In genomic region chr9:83304686-83305085, GRCh38 we compare ENCODE assay signal across 9 cellular contexts.
DNase-seq lines count a peak whose midpoint lies in the region; ATAC-seq and TF ChIP-seq lines count a peak whose summit lies in the region.
"Had no signal": no experiment of that assay in that cellular context is flagged by ENCODE, and none has a peak within 500 bp of the region (broad histone marks: within the 10 kb centered on the region; RNA-seq: fewer than 3 reads in every experiment).

No MANE protein-coding gene starts in this region.

- no peak overlapping the region for H3K27ac ChIP-seq in mammary epithelial cell (ENCODE audit: insufficient read depth, low read depth, low read length)
- peak overlapping the region; percentile 57 for H3K27ac ChIP-seq in cingulate gyrus (ENCODE audit: low read depth, low read length)
- H3K27ac ChIP-seq: 22Rv1 had no signal

- no peaks in the 10 kb centered on the region for H3K36me3 Mint-ChIP-seq in MCF 10A (ENCODE audit: insufficient read depth, unreplicated experiment)
- peaks cover 3% of the 10 kb centered on the region for H3K36me3 Mint-ChIP-seq in activated T-cell treated with anti-CD3 and anti-CD28 coated beads, Interleukin-2, amount 50 U/mL, for 4 hours (ENCODE audit: insufficient read depth)

- BruUV-seq in MCF 10A (replicated peaks; lab: Mats Ljungman, UMichigan): no TSS peak
- no TSS peak for BruUV-seq in mammary epithelial cell (replicated peaks; lab: Mats Ljungman, UMichigan)

- H4K20me1 ChIP-seq in mammary epithelial cell (ENCODE audit: insufficient read depth, low read length): no peaks in the 10 kb centered on the region

- no peak overlapping the region for H3K27ac Mint-ChIP-seq in MCF 10A (ENCODE audit: low read depth, unreplicated experiment)

- CTCF ChIA-PET in MCF 10A (lab: Yijun Ruan, JAX) (no interaction called here), mammary epithelial cell (lab: Charles Lee; ENCODE audit: low non-redundant PET) (no interaction called here)

- POLR2A ChIA-PET in MCF 10A (lab: Yijun Ruan, JAX): no interaction called here

- no peaks in the 10 kb centered on the region for H3K79me2 ChIP-seq in mammary epithelial cell (ENCODE audit: insufficient read depth, low read length)

- no peak overlapping the region for H2AFZ ChIP-seq in mammary epithelial cell (ENCODE audit: low read depth, low read length)

- no peak for ATAC-seq in GM21717 (IDR thresholded peaks at IDR 0.05; ENCODE audit: unreplicated experiment)
- no peak for ATAC-seq in activated T-cell treated with anti-CD3 and anti-CD28 coated beads, Interleukin-2, amount 50 U/mL, for 4 hours

- TF ChIP-seq CTCF in MCF 10A (IDR thresholded peaks at IDR 0.05; ENCODE audit: unreplicated experiment) (no peak), mammary epithelial cell (conservative IDR thresholded peaks at IDR 0.05 in 1 of 2, IDR thresholded peaks at IDR 0.05 in 1 of 2; ENCODE audit: extremely low read depth in 1 of 2, insufficient read depth in 1 of 2, low read depth in 1 of 2, low read length in 2 of 2) (no peak), GM13976 (IDR thresholded peaks at IDR 0.05; ENCODE audit: borderline replicate concordance, control extremely low read depth, extremely low read depth, insufficient read depth, missing control alignments) (no peak)

- H3K4me3 ChIP-seq in mammary epithelial cell (replicated peaks in 1 of 3; ENCODE audit: insufficient read depth in 1 of 3, low read depth in 2 of 3, low read length in 3 of 3): no peak overlapping the region

- H3K4me2 ChIP-seq in mammary epithelial cell (ENCODE audit: insufficient read depth, low read depth, low read length): no peak overlapping the region

- peaks cover 3% of the 10 kb centered on the region for H3K4me1 Mint-ChIP-seq in MCF 10A (ENCODE audit: insufficient read depth, unreplicated experiment)
- H3K4me1 Mint-ChIP-seq in activated T-cell treated with anti-CD3 and anti-CD28 coated beads, Interleukin-2, amount 50 U/mL, for 4 hours (ENCODE audit: low read depth): no peaks in the 10 kb centered on the region

- H3K4me1 ChIP-seq in mammary epithelial cell (ENCODE audit: insufficient read depth, low read length): no peaks in the 10 kb centered on the region

- in situ Hi-C loops in mammary epithelial cell (cut with MboI; ENCODE audit: low sequenced_read_pairs in 2 of 2) (no loop called here), GM13976 (cut with MboI; ENCODE audit: low sequenced_read_pairs, unreplicated experiment) (no loop called here)

- WGBS in mammary epithelial cell (ENCODE audit: low coverage, missing lambda C conversion rate): 19% methylated on average over 7 of the region's 8 CpGs

- dilution Hi-C loops in mammary epithelial cell (cut with HindIII; ENCODE audit: low sequenced_read_pairs): no loop called here

- no peaks in the 10 kb centered on the region for H3K9me3 ChIP-seq in mammary epithelial cell (replicated peaks; ENCODE audit: insufficient read depth, low read length)

- DNase-seq in MCF 10A (ENCODE audit: unreplicated experiment) (peak; percentile 39), mammary epithelial cell (no peak), mesenteric fat pad (ENCODE audit: low spot score) (peak; percentile 90), GM13976 (ENCODE audit: low spot score) (no peak), OCI-M2 (lab: John Stamatoyannopoulos, UW; ENCODE audit: unreplicated experiment) (no peak)
- no peak for DNase-seq in activated T-cell treated with anti-CD3 and anti-CD28 coated beads, Interleukin-2, amount 50 U/mL, for 4 hours

- peaks cover 12% of the 10 kb centered on the region for H3K27me3 Mint-ChIP-seq in MCF 10A (ENCODE audit: insufficient read depth, unreplicated experiment)
- no peaks in the 10 kb centered on the region for H3K27me3 Mint-ChIP-seq in activated T-cell treated with anti-CD3 and anti-CD28 coated beads, Interleukin-2, amount 50 U/mL, for 4 hours (ENCODE audit: low read depth)

- intact Hi-C loops in MCF 10A (cut with micrococcal nuclease): no loop called here
- intact Hi-C loops in mammary epithelial cell (cut with micrococcal nuclease): no loop called here

- no peak overlapping the region for H3K4me3 Mint-ChIP-seq in MCF 10A (ENCODE audit: unreplicated experiment)
- no peak overlapping the region for H3K4me3 Mint-ChIP-seq in activated T-cell treated with anti-CD3 and anti-CD28 coated beads, Interleukin-2, amount 50 U/mL, for 4 hours

- H3K9me3 Mint-ChIP-seq in MCF 10A (ENCODE audit: unreplicated experiment): no peaks in the 10 kb centered on the region
- no peaks in the 10 kb centered on the region for H3K9me3 Mint-ChIP-seq in activated T-cell treated with anti-CD3 and anti-CD28 coated beads, Interleukin-2, amount 50 U/mL, for 4 hours

- H3K9ac ChIP-seq in mammary epithelial cell (ENCODE audit: insufficient read depth, low read length): no peak overlapping the region

- no peaks in the 10 kb centered on the region for H3K27me3 ChIP-seq in mammary epithelial cell (ENCODE audit: insufficient read depth, low read length)

- no peaks in the 10 kb centered on the region for H3K36me3 ChIP-seq in mammary epithelial cell (ENCODE audit: insufficient read depth, low read length)

Comparison
In these comparisons a context has a peak if more than half of its experiments do, and no peak if none do; other contexts are left out.
1. DNase-seq: peak in MCF 10A (single experiment) and mesenteric fat pad (single experiment); none in mammary epithelial cell (single experiment), GM13976 (single experiment), activated T-cell treated with anti-CD3 and anti-CD28 coated beads, Interleukin-2, amount 50 U/mL, for 4 hours (single experiment) and OCI-M2 (single experiment).